In the genomic region with DNA sequence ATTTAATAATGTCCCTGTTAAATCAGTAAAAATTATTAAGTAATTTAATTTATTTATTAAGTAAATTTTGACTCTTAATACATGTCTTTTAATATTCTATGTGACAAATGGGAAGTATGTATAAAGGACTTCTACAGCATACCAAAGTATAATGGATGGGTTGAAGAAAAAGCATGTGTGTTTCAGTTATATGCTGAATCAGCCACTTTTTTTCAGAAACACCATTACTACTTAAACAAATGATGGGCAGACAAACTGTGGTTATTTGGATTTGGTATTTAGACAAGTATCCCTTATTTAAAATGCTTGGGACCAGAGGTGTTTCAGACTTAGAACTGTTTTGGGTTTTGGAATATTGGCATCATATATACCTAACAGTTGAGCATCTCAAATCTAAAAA, we compare ENCODE assay signal across 25 cellular contexts.
"Had no signal": no experiment of that assay in that cellular context is flagged by ENCODE, and none has a peak within 500 bp of the region (broad histone marks: within the 10 kb centered on the region; RNA-seq: fewer than 3 reads in every experiment).

No MANE protein-coding gene starts in this region.

- H3K27ac ChIP-seq: colonic mucosa, esophagus muscularis mucosa, foreskin keratinocyte, gastroesophageal sphincter, heart left ventricle, hepatocyte, left lung, lower lobe of right lung had no signal

- FAIRE-seq: endothelial cell of umbilical vein, frontal cortex, islet of Langerhans, keratinocyte had no signal

- H3K27me3 ChIP-seq: colonic mucosa, esophagus muscularis mucosa, foreskin keratinocyte, gastroesophageal sphincter, heart left ventricle, hepatocyte, left lung had no signal

- H3K79me2 ChIP-seq: hepatocyte had no signal

- ATAC-seq: foreskin keratinocyte; gastroesophageal sphincter; heart left ventricle; left cardiac atrium; left lung; left ventricle myocardium superior; lower lobe of right lung; mucosa of descending colon; naive thymus-derived CD8-positive, alpha-beta T cell had no signal

- H3K27ac Mint-ChIP-seq: dendritic cell treated with granulocyte-macrophage colony-stimulating factor and Interleukin-4, amounts not matched to agents 40 ng/mL and 50 ng/mL, for 4 days; immature natural killer cell; mesothelial cell of epicardium; naive B cell; naive thymus-derived CD8-positive, alpha-beta T cell had no signal

- H3K4me2 ChIP-seq: hepatocyte had no signal

- H3K9me3 Mint-ChIP-seq: dendritic cell treated with granulocyte-macrophage colony-stimulating factor and Interleukin-4, amounts not matched to agents 40 ng/mL and 50 ng/mL, for 4 days; immature natural killer cell; mesothelial cell of epicardium; naive B cell; naive thymus-derived CD8-positive, alpha-beta T cell had no signal

- H2AFZ ChIP-seq: hepatocyte had no signal

- H3K27me3 Mint-ChIP-seq: dendritic cell treated with granulocyte-macrophage colony-stimulating factor and Interleukin-4, amounts not matched to agents 40 ng/mL and 50 ng/mL, for 4 days; naive B cell; naive thymus-derived CD8-positive, alpha-beta T cell had no signal

- H3K4me3 ChIP-seq: colonic mucosa, esophagus muscularis mucosa, gastroesophageal sphincter, heart left ventricle, hepatocyte, left lung, lower lobe of right lung, mucosa of descending colon had no signal

- H3K9me3 ChIP-seq: colonic mucosa, esophagus muscularis mucosa, gastroesophageal sphincter, heart left ventricle, left lung, lower lobe of right lung, mucosa of descending colon had no signal

- H3K4me1 ChIP-seq: colonic mucosa, esophagus muscularis mucosa, gastroesophageal sphincter, left lung had no signal

- DNase-seq: colonic mucosa; cortex of kidney; effector CD4-positive, alpha-beta T cell; effector memory CD4-positive, alpha-beta T cell; foreskin keratinocyte; heart left ventricle; hypothalamus; immature natural killer cell; left cardiac atrium; left lung; left ventricle myocardium superior; lower lobe of right lung; mesenchymal stem cell; mucosa of descending colon; naive B cell; naive thymus-derived CD8-positive, alpha-beta T cell had no signal

- H3K36me3 ChIP-seq: colonic mucosa had no signal

- H3K4me1 Mint-ChIP-seq: immature natural killer cell had no signal

- H3K4me3 Mint-ChIP-seq: dendritic cell treated with granulocyte-macrophage colony-stimulating factor and Interleukin-4, amounts not matched to agents 40 ng/mL and 50 ng/mL, for 4 days; immature natural killer cell; mesothelial cell of epicardium; naive B cell; naive thymus-derived CD8-positive, alpha-beta T cell had no signal

- H3K36me3 Mint-ChIP-seq: naive B cell had no signal
